ENCODE assay signal across 37 cellular contexts in genomic region chr4:13977755-13978154, GRCh38.
"Had no signal": no experiment of that assay in that cellular context is flagged by ENCODE, and none has a peak within 500 bp of the region (broad histone marks: within the 10 kb centered on the region; RNA-seq: fewer than 3 reads in every experiment).

No MANE protein-coding gene starts in this region.

- H3K4me1 ChIP-seq: Peyer's patch, SJSA1 had no signal

- H3K27me3 ChIP-seq: brain microvascular endothelial cell, cardiac muscle cell, Peyer's patch, SJSA1 had no signal

- H3K36me3 Mint-ChIP-seq: activated CD4-positive, alpha-beta memory T cell treated with anti-CD3 and anti-CD28 coated beads for 36 hours had no signal

- H3K4me3 Mint-ChIP-seq: activated B cell treated with CpG ODN at 0.5 μM for 24 hours; activated CD4-positive, alpha-beta memory T cell treated with anti-CD3 and anti-CD28 coated beads for 36 hours; activated naive CD4-positive, alpha-beta T cell treated with anti-CD3 and anti-CD28 coated beads for 36 hours; activated T-cell treated with anti-CD3 and anti-CD28 coated beads, Interleukin-2, amount 50 U/mL, for 24 hours; activated T-helper 1 cell treated with anti-CD3 and anti-CD28 coated beads, Interleukin-12 subunit alpha, Interleukin-12 subunit beta, Interleukin-2, Interleukin-4 antibody, amounts not matched to agents 30 ng/mL and 10 ng/mL and 1 ng/mL, durations not matched to agents 14 hours and 24 hours and 36 hours; central memory CD8-positive, alpha-beta T cell; T-helper 1 cell treated with Interleukin-12 subunit alpha and Interleukin-12 subunit beta and Interleukin-4 antibody, amounts not matched to agents 30 μg/mL and 1 μg/mL, for 36 hours; T-helper 2 cell treated with Interferon-gamma antibody and Interleukin-4, amounts not matched to agents 5 μg/mL and 100 μg/mL, for 36 hours had no signal

- H3K4me1 Mint-ChIP-seq: central memory CD8-positive, alpha-beta T cell had no signal

- FAIRE-seq: TTC549 had no signal

- DNase-seq: activated B cell treated with CpG ODN at 0.5 μM for 24 hours; activated CD4-positive, alpha-beta memory T cell treated with anti-CD3 and anti-CD28 coated beads for 36 hours; activated CD4-positive, alpha-beta T cell treated with anti-CD3 and anti-CD28 coated beads for 4 hours; activated CD4-positive, alpha-beta T cell treated with anti-CD3 and anti-CD28 coated beads, Interleukin-2, amount 50 U/mL, for 1 hour; activated CD4-positive, CD25-positive, alpha-beta regulatory T cell treated with anti-CD3 and anti-CD28 coated beads, Interleukin-2, amount 50 U/mL, for 72 hours; activated gamma-delta T cell treated with Interleukin-2 at 50 U/mL for 16 hours; activated naive CD4-positive, alpha-beta T cell treated with anti-CD3 and anti-CD28 coated beads for 36 hours; activated T-cell treated with anti-CD3 and anti-CD28 coated beads, Interleukin-2, amount 50 U/mL, for 24 hours; amniotic stem cell; aorta; brain microvascular endothelial cell; KG1; NCI-H1092 treated with DMSO at 0.1 percent for 48 hours; NCI-H1417; NCI-H146; NCI-H187; NCI-H2029 treated with DMSO at 0.1 percent for 48 hours; NCI-H2107; NCI-H2171; NCI-H510A; NCI-H526; NCI-H748 treated with DMSO at 0.1 percent for 48 hours; NK-92 treated with Interleukin-12 subunit alpha and Interleukin-12 subunit beta, amount 100 ng/mL, for 24 hours; PC-3; Peyer's patch; RPMI8226; SHP77 treated with DMSO at 0.1 percent for 48 hours; SK-N-SH had no signal

- H3K9me3 Mint-ChIP-seq: activated CD4-positive, alpha-beta memory T cell treated with anti-CD3 and anti-CD28 coated beads for 36 hours; activated naive CD4-positive, alpha-beta T cell treated with anti-CD3 and anti-CD28 coated beads for 36 hours; activated T-cell treated with anti-CD3 and anti-CD28 coated beads, Interleukin-2, amount 50 U/mL, for 24 hours; activated T-helper 1 cell treated with anti-CD3 and anti-CD28 coated beads, Interleukin-12 subunit alpha, Interleukin-12 subunit beta, Interleukin-2, Interleukin-4 antibody, amounts not matched to agents 30 ng/mL and 10 ng/mL and 1 ng/mL, durations not matched to agents 14 hours and 24 hours and 36 hours; T-helper 2 cell treated with Interferon-gamma antibody and Interleukin-4, amounts not matched to agents 5 μg/mL and 100 μg/mL, for 36 hours had no signal

- H3K4me2 ChIP-seq: SK-N-SH had no signal

- H3K27ac Mint-ChIP-seq: activated B cell treated with CpG ODN at 0.5 μM for 24 hours; activated CD4-positive, alpha-beta memory T cell treated with anti-CD3 and anti-CD28 coated beads for 36 hours; activated naive CD4-positive, alpha-beta T cell treated with anti-CD3 and anti-CD28 coated beads for 36 hours; activated naive CD4-positive, alpha-beta T cell treated with anti-CD3 and anti-CD28 coated beads, Interleukin-2, amount 50 U/mL, for 72 hours; activated T-cell treated with anti-CD3 and anti-CD28 coated beads, Interleukin-2, amount 50 U/mL, for 24 hours; activated T-helper 1 cell treated with anti-CD3 and anti-CD28 coated beads, Interleukin-12 subunit alpha, Interleukin-12 subunit beta, Interleukin-2, Interleukin-4 antibody, amounts not matched to agents 30 ng/mL and 10 ng/mL and 1 ng/mL, durations not matched to agents 14 hours and 24 hours and 36 hours; T-helper 1 cell treated with Interleukin-12 subunit alpha and Interleukin-12 subunit beta and Interleukin-4 antibody, amounts not matched to agents 30 μg/mL and 1 μg/mL, for 36 hours; T-helper 2 cell treated with Interferon-gamma antibody and Interleukin-4, amounts not matched to agents 5 μg/mL and 100 μg/mL, for 36 hours had no signal

- H3K4me3 ChIP-seq: cardiac muscle cell, Peyer's patch, SJSA1 had no signal

- H3K9me3 ChIP-seq: Peyer's patch, SJSA1, SK-N-SH had no signal

- H3K27ac ChIP-seq: brain microvascular endothelial cell, cardiac muscle cell, Peyer's patch, SJSA1, VCaP had no signal

- H3K27me3 Mint-ChIP-seq: activated B cell treated with CpG ODN at 0.5 μM for 24 hours; activated CD4-positive, alpha-beta memory T cell treated with anti-CD3 and anti-CD28 coated beads for 36 hours; central memory CD8-positive, alpha-beta T cell had no signal

- H3K36me3 ChIP-seq: brain microvascular endothelial cell, cardiac muscle cell, Peyer's patch, SJSA1 had no signal

- ATAC-seq: PC-3 had no signal
